Comparison of ENCODE assay signal across 1 cellular context in the genomic region with DNA sequence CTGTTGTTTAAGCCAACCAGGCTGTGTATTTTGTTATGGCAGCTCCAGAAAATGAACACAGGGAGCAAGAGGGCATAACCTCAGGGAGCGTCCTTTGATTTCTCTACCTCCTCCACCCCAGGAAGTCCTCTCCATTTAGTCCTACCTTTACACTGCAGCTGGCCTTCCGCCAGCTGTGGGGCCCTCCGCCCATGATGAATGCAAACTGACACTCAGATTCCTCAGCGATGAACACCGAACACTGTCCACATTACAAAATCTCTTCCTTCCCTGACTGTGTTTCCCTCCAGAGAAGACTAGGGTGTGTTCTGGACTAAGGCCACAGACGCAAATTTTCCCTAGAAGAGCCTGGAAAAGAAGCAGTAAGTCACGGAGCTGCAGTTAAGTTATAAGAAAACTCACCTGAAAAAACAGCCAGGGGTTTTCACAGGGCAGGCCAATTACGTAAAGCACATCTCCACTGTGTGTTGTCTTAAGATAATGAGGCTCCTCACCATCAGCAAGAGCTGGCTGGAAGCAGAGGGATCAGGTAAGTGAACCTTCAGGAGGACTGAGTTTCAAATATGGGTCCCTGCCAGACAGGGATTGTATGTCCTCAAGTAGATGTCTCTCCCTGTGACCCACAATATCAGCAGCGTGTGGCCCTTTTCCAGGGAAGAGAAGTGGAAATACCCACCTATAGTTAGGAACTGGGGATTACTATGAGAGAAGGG.
TF ChIP-seq lines count a peak whose summit lies in the region.

No MANE protein-coding gene starts in this region.

TF ChIP-seq in HepG2, 621 proteins besides CTCF, POLR2A, EP300 and RAD21 (continued from another document and continues in another):
- TF ChIP-seq, protein P1, sequence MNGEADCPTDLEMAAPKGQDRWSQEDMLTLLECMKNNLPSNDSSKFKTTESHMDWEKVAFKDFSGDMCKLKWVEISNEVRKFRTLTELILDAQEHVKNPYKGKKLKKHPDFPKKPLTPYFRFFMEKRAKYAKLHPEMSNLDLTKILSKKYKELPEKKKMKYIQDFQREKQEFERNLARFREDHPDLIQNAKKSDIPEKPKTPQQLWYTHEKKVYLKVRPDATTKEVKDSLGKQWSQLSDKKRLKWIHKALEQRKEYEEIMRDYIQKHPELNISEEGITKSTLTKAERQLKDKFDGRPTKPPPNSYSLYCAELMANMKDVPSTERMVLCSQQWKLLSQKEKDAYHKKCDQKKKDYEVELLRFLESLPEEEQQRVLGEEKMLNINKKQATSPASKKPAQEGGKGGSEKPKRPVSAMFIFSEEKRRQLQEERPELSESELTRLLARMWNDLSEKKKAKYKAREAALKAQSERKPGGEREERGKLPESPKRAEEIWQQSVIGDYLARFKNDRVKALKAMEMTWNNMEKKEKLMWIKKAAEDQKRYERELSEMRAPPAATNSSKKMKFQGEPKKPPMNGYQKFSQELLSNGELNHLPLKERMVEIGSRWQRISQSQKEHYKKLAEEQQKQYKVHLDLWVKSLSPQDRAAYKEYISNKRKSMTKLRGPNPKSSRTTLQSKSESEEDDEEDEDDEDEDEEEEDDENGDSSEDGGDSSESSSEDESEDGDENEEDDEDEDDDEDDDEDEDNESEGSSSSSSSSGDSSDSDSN (CRISPR knock-in tag; IDR thresholded peaks at IDR 0.05): no peak
- TF ChIP-seq ZSCAN25 (CRISPR knock-in tag; IDR thresholded peaks at IDR 0.05) (no peak), ZNF740 (CRISPR knock-in tag; IDR thresholded peaks at IDR 0.05) (no peak), HES4 (CRISPR knock-in tag; IDR thresholded peaks at IDR 0.05; ENCODE audit: borderline replicate concordance) (no peak), ZNF549 (CRISPR knock-in tag; IDR thresholded peaks at IDR 0.05) (no peak), MED1 (CRISPR knock-in tag; IDR thresholded peaks at IDR 0.05) (peak; percentile 37; the same call in 1 of the 2 replicates), ZMYM4 (CRISPR knock-in tag; IDR thresholded peaks at IDR 0.05) (peak; percentile 58; the same call in 1 of the 2 replicates), IKZF1 (IDR thresholded peaks at IDR 0.05) (no peak), CEBPZ (IDR thresholded peaks at IDR 0.05; ENCODE audit: low read length) (no peak), HMG20A (CRISPR knock-in tag; IDR thresholded peaks at IDR 0.05; ENCODE audit: borderline replicate concordance) (peak; percentile 55; the same call in 1 of the 2 replicates), FOXK1 (CRISPR knock-in tag; IDR thresholded peaks at IDR 0.05; ENCODE audit: borderline replicate concordance, low read depth) (no peak; the same call in 1 of the 2 replicates), CSRNP1 (CRISPR knock-in tag; IDR thresholded peaks at IDR 0.05) (no peak), ZNF546 (CRISPR knock-in tag; conservative IDR thresholded peaks at IDR 0.05) (no peak), AKAP8 (CRISPR knock-in tag; IDR thresholded peaks at IDR 0.05) (no peak), CBX5 (CRISPR knock-in tag; IDR thresholded peaks at IDR 0.05; ENCODE audit: borderline replicate concordance) (peak; percentile 66; the same call in 1 of the 2 replicates), ZNF572 (CRISPR knock-in tag; IDR thresholded peaks at IDR 0.05) (no peak), TAF1 (CRISPR knock-in tag; IDR thresholded peaks at IDR 0.05) (no peak), ATF5 (CRISPR knock-in tag; IDR thresholded peaks at IDR 0.05; ENCODE audit: low read depth) (no peak), ZNF484 (CRISPR knock-in tag; IDR thresholded peaks at IDR 0.05; ENCODE audit: borderline replicate concordance, low read depth) (no peak), ZNF350 (CRISPR knock-in tag; IDR thresholded peaks at IDR 0.05; ENCODE audit: borderline replicate concordance, low read depth) (0 out of 2 replicates have a peak, but pooled peaks have one; percentile 56), ZNF343 (CRISPR knock-in tag; IDR thresholded peaks at IDR 0.05) (no peak), ZFP37 (CRISPR knock-in tag; IDR thresholded peaks at IDR 0.05; ENCODE audit: borderline replicate concordance) (no peak), ZNF710 (CRISPR knock-in tag; IDR thresholded peaks at IDR 0.05; ENCODE audit: borderline replicate concordance) (0 out of 2 replicates have a peak, but pooled peaks have one; percentile 36), TCF12 (IDR thresholded peaks at IDR 0.05) (no peak), TCF12 (CRISPR knock-in tag; IDR thresholded peaks at IDR 0.05) (no peak), ZNF331 (CRISPR knock-in tag; IDR thresholded peaks at IDR 0.05) (peak; percentile 74; the same call in 1 of the 2 replicates), ZNF644 (CRISPR knock-in tag; IDR thresholded peaks at IDR 0.05; ENCODE audit: low read depth) (peak; percentile 69), ZNF775 (CRISPR knock-in tag; IDR thresholded peaks at IDR 0.05; ENCODE audit: borderline replicate concordance) (no peak), ARID4A (CRISPR knock-in tag; IDR thresholded peaks at IDR 0.05; ENCODE audit: borderline replicate concordance) (no peak), RELA (CRISPR knock-in tag; IDR thresholded peaks at IDR 0.05) (no peak), LCORL (IDR thresholded peaks at IDR 0.05) (no peak), LCORL (CRISPR knock-in tag; IDR thresholded peaks at IDR 0.05) (peak; percentile 37; the same call in 1 of the 2 replicates), SNAPC5 (CRISPR knock-in tag; IDR thresholded peaks at IDR 0.05; ENCODE audit: borderline replicate concordance) (no peak), AGO2 (optimal IDR thresholded peaks at IDR 0.05; ENCODE audit: low read depth, low read length) (no peak), HNRNPLL (IDR thresholded peaks at IDR 0.05; ENCODE audit: low read depth, low read length, poor library complexity, severe bottlenecking) (no peak), CEBPB (IDR thresholded peaks at IDR 0.05; ENCODE audit: borderline replicate concordance, low read depth, low read length) (0 out of 2 replicates have a peak, but pooled peaks have one; percentile 14), RXRB (CRISPR knock-in tag; IDR thresholded peaks at IDR 0.05; ENCODE audit: borderline replicate concordance) (peak; percentile 76), ZNF556 (CRISPR knock-in tag; IDR thresholded peaks at IDR 0.05; ENCODE audit: borderline replicate concordance) (no peak)
- TF ChIP-seq, protein P2, sequence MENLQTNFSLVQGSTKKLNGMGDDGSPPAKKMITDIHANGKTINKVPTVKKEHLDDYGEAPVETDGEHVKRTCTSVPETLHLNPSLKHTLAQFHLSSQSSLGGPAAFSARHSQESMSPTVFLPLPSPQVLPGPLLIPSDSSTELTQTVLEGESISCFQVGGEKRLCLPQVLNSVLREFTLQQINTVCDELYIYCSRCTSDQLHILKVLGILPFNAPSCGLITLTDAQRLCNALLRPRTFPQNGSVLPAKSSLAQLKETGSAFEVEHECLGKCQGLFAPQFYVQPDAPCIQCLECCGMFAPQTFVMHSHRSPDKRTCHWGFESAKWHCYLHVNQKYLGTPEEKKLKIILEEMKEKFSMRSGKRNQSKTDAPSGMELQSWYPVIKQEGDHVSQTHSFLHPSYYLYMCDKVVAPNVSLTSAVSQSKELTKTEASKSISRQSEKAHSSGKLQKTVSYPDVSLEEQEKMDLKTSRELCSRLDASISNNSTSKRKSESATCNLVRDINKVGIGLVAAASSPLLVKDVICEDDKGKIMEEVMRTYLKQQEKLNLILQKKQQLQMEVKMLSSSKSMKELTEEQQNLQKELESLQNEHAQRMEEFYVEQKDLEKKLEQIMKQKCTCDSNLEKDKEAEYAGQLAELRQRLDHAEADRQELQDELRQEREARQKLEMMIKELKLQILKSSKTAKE (CRISPR knock-in tag; IDR thresholded peaks at IDR 0.05; ENCODE audit: borderline replicate concordance): no peak
